Comparison of ENCODE assay signal across 8 cellular contexts in the genomic region with DNA sequence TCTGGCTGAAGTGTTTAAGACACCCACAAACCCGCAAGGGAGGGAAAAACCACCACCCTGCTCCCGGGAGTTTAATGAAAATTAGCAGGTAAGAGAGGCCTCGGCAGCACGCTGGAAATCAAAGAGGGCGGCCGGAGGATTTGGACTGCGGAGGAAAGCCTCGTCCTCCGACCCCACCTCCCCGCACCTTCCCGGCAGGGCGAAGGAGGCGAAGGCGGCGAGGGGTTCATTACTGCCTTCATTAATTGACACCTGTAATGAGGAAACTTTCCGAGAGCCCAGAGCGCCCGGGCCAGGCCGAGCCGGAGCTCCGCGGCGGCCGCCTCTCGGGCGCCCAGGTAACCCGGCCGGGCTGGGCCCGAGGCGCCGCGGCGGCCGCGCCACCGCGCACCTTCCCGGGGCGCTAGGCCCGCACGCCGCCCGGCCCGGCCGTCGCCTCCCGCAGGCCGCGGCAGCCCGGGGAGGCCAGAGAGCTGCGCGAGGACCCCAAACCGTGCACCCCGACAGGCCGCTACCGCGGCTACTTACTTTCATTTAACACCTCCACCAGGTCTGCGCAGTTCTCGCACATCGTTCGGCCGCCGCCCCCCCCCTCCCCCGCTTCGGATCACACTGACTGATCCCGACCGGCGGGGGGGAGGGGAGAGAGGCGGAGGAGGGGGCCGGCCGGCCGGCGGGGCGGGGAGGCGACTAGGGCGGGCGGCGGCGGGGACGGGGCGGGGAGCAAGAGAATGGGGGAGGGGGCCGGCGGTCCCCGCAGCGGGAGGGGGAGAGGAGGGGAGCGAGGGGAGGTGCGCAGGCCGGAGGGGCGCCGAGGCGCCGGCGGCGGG. TPM values are rescaled to one million over a fixed set of nuclear protein-coding genes. Genes with fewer than 3 reads are reported as not detected.
DNase-seq lines count a peak whose midpoint lies in the region; ATAC-seq and TF ChIP-seq lines count a peak whose summit lies in the region.

No MANE protein-coding gene starts in this region.

- peak; percentile 36 for ATAC-seq in GM18909 (IDR thresholded peaks at IDR 0.05; ENCODE audit: poor library complexity, unreplicated experiment)
- peak; percentile 31 for ATAC-seq in HG03196 (IDR thresholded peaks at IDR 0.05; ENCODE audit: unreplicated experiment)
- ATAC-seq in activated CD8-positive, alpha-beta memory T cell treated with anti-CD3 and anti-CD28 coated beads, Interleukin-2, amount 10 ng/mL, durations not matched to agents 7 days and 5 days, result peak; percentile 43

- peak overlapping the region; percentile 92 for H3K27ac Mint-ChIP-seq in activated CD8-positive, alpha-beta memory T cell treated with anti-CD3 and anti-CD28 coated beads, Interleukin-2, amount 10 ng/mL, durations not matched to agents 7 days and 5 days
- H3K27ac Mint-ChIP-seq in mesothelial cell of epicardium, result peak overlapping the region; percentile 98

- no peaks in the 10 kb centered on the region for H3K27me3 Mint-ChIP-seq in activated CD8-positive, alpha-beta memory T cell treated with anti-CD3 and anti-CD28 coated beads, Interleukin-2, amount 10 ng/mL, durations not matched to agents 7 days and 5 days
- no peaks in the 10 kb centered on the region for H3K27me3 Mint-ChIP-seq in mesothelial cell of epicardium (ENCODE audit: low read depth)

- peak overlapping the region; percentile 65 for H3K27ac ChIP-seq in AG04450 (ENCODE audit: low read depth, low read length)

- POLR2A ChIA-PET in AG04450 (lab: Yijun Ruan, JAX), result no interaction called here

- peak overlapping the region; percentile 88 for H3K4me3 Mint-ChIP-seq in activated CD8-positive, alpha-beta memory T cell treated with anti-CD3 and anti-CD28 coated beads, Interleukin-2, amount 10 ng/mL, durations not matched to agents 7 days and 5 days
- peak overlapping the region; percentile 92 for H3K4me3 Mint-ChIP-seq in mesothelial cell of epicardium

- H3K9ac ChIP-seq in endocrine pancreas (ENCODE audit: control insufficient read depth, insufficient read depth, low read length), result peak overlapping the region; percentile 88

- H3K27me3 ChIP-seq in AG04450 (ENCODE audit: control insufficient read depth, insufficient read depth, low read length) (no peaks in the 10 kb centered on the region), endocrine pancreas (ENCODE audit: control insufficient read depth, insufficient read depth, low read length) (no peaks in the 10 kb centered on the region)

- peaks cover 5% of the 10 kb centered on the region for H3K4me1 ChIP-seq in endocrine pancreas (ENCODE audit: control insufficient read depth, insufficient read depth, low read length)

- H3K4me1 Mint-ChIP-seq in activated CD8-positive, alpha-beta memory T cell treated with anti-CD3 and anti-CD28 coated beads, Interleukin-2, amount 10 ng/mL, durations not matched to agents 7 days and 5 days, result peaks cover 32% of the 10 kb centered on the region
- H3K4me1 Mint-ChIP-seq in mesothelial cell of epicardium, result peaks cover 29% of the 10 kb centered on the region

- peak; percentile 16 for DNase-seq in AG04450 (ENCODE audit: low read depth, low spot score)
- DNase-seq in NCI-H82 (lab: John Stamatoyannopoulos, UW), result peak; percentile 96
- peak; percentile 90 for DNase-seq in activated CD8-positive, alpha-beta memory T cell treated with anti-CD3 and anti-CD28 coated beads, Interleukin-2, amount 10 ng/mL, durations not matched to agents 7 days and 5 days
- peak; percentile 76 to 81 for DNase-seq in mesothelial cell of epicardium (ENCODE audit: low spot score in 2 of 2, unreplicated experiment in 2 of 2)
- peak; percentile 69 to 76 for DNase-seq in stimulated activated CD8-positive, alpha-beta memory T cell treated with anti-CD3 and anti-CD28 coated beads, Interleukin-15, amount 100 ng/mL, for 4 hours (ENCODE audit: low read depth in 2 of 2)

- TF ChIP-seq CTCF in AG04450 (IDR thresholded peaks at IDR 0.05; ENCODE audit: low read depth, low read length), result no peak
- TF ChIP-seq CTCF in mesothelial cell of epicardium (IDR thresholded peaks at IDR 0.05; ENCODE audit: unreplicated experiment), result no peak

- H3K4me3 ChIP-seq in AG04450 (ENCODE audit: low read depth, low read length), result peak overlapping the region; percentile 88
- H3K4me3 ChIP-seq in endocrine pancreas (ENCODE audit: control insufficient read depth, insufficient read depth, low read length), result peak overlapping the region; percentile 96

- CTCF ChIA-PET in AG04450 (lab: Charles Lee), result interaction anchor here (1.4 kb wide), 1 partner anchor 190 kb away, joined by 3 read pairs; no protein-coding TSS in a partner anchor
- CTCF ChIA-PET in activated CD8-positive, alpha-beta memory T cell treated with anti-CD3 and anti-CD28 coated beads, Interleukin-2, amount 10 ng/mL, durations not matched to agents 7 days and 5 days (lab: Charles Lee), result interaction anchor here (0.7 kb wide), 1 partner anchor 10 kb away, joined by 3 read pairs; no protein-coding TSS in a partner anchor

- no peaks in the 10 kb centered on the region for H3K36me3 ChIP-seq in endocrine pancreas (ENCODE audit: control insufficient read depth, insufficient read depth, low read length)

- no peaks in the 10 kb centered on the region; the same call in 1 of the 2 replicates for H3K9me3 ChIP-seq in AG04450 (ENCODE audit: control insufficient read depth, insufficient read depth, low read length)
- no peaks in the 10 kb centered on the region for H3K9me3 ChIP-seq in endocrine pancreas (ENCODE audit: control insufficient read depth, low read length)

- peaks cover 11% of the 10 kb centered on the region for H3K36me3 Mint-ChIP-seq in activated CD8-positive, alpha-beta memory T cell treated with anti-CD3 and anti-CD28 coated beads, Interleukin-2, amount 10 ng/mL, durations not matched to agents 7 days and 5 days
- no peaks in the 10 kb centered on the region for H3K36me3 Mint-ChIP-seq in mesothelial cell of epicardium

- H3K9me3 Mint-ChIP-seq in activated CD8-positive, alpha-beta memory T cell treated with anti-CD3 and anti-CD28 coated beads, Interleukin-2, amount 10 ng/mL, durations not matched to agents 7 days and 5 days (ENCODE audit: low read depth), result no peaks in the 10 kb centered on the region
- H3K9me3 Mint-ChIP-seq in mesothelial cell of epicardium, result no peaks in the 10 kb centered on the region

RNA-seq across cellular contexts. Expression of a gene that starts 0.6 kb away (rescaled TPM):
- 73.5 and 92.3 TPM in 2 replicates for polyA plus RNA-seq in AG04450 (2011; rRNA removed)
- polyA minus RNA-seq in AG04450 (2011; rRNA and poly(A)+ RNA removed), result 122 and 243 TPM in 2 replicates
- 10 to 100 TPM; 70.3 to 93.7 TPM for total RNA-seq in activated CD8-positive, alpha-beta memory T cell treated with anti-CD3 and anti-CD28 coated beads, Interleukin-2, amount 10 ng/mL, durations not matched to agents 7 days and 5 days
- 149 to 157 TPM (median 155 TPM) in 3 replicates for total RNA-seq in mesothelial cell of epicardium

Comparison
In these comparisons a context has a peak if more than half of its experiments do, and no peak if none do; other contexts are left out.
1. Peak in every context shown above with its lines: DNase-seq, ATAC-seq, H3K4me3 ChIP-seq and H3K27ac ChIP-seq.
2. DNase-seq: peak in every context shown above with its lines; median percentile 96 in NCI-H82; 90 in activated CD8-positive, alpha-beta memory T cell treated with anti-CD3 and anti-CD28 coated beads, Interleukin-2, amount 10 ng/mL, durations not matched to agents 7 days and 5 days; 78 in mesothelial cell of epicardium; 72 in stimulated activated CD8-positive, alpha-beta memory T cell treated with anti-CD3 and anti-CD28 coated beads, Interleukin-15, amount 100 ng/mL, for 4 hours; 16 in AG04450.